Comparison of ENCODE assay signal across 8 cellular contexts in the genomic region with DNA sequence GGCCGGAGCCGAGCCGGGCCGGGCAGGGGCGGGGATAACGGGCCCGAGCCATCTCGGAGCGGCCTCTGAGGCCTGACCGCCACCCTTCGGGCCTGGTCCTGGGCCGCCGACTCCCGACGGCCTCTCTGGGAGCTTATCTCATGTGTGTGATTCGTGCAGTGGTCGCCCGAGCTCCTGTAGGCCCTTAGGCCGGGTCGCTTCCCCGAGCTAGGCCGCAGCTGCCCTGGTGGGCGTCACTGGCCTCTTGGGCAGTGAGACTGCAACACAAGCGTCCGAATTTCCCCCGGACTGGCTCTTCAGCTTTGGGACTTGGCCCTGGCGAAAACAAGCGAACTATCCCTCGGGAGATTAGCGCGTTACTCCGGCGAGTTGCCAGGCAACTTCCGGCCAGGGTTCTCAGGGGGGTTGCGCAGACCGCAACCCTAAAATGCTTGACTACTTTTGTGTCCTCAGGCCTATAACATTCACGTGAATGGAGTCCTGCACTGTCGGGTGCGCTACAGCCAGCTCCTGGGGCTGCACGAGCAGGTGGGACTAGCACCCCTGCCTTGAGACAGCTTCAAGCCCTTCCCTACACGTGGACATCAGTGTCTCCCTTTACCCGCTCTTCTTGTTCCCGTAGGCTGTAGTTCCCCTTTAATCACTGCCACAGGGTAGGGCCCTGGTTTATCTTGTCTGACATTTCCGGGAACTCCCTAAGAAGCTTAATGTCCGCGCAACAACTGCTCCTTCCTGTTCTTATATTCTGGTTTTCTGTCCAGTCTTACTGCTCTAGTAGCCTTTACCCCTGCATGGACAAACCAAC. TPM values are rescaled to one million over a fixed set of nuclear protein-coding genes. Genes with fewer than 3 reads are reported as not detected.
DNase-seq lines count a peak whose midpoint lies in the region; TF ChIP-seq lines count a peak whose summit lies in the region.

No MANE protein-coding gene starts in this region.

- TF ChIP-seq CTCF in HFFc6 (IDR thresholded peaks at IDR 0.05): no peak
- TF ChIP-seq CTCF in NB4 (IDR thresholded peaks at IDR 0.05; ENCODE audit: low read depth, low read length): no peak
- no peak for TF ChIP-seq CTCF in foreskin fibroblast (IDR thresholded peaks at IDR 0.05; ENCODE audit: low read depth, low read length)

- no peak overlapping the region for H2BK15ac ChIP-seq in neuronal stem cell (ENCODE audit: low read length)

- H3K14ac ChIP-seq in neuronal stem cell (ENCODE audit: low read length): peak overlapping the region; percentile 64

- no peak for TF ChIP-seq POLR2A in NB4 (IDR thresholded peaks at IDR 0.05; ENCODE audit: extremely low read depth, insufficient read length)

- peak overlapping the region; percentile 97 for H3K4me2 ChIP-seq in neuronal stem cell (ENCODE audit: insufficient read depth, low read length, poor library complexity, severe bottlenecking)

- H3K4ac ChIP-seq in neuronal stem cell (ENCODE audit: low read length): no peak overlapping the region

- peak overlapping the region; percentile 90 for H3K27ac Mint-ChIP-seq in HFFc6

- WGBS in neuronal stem cell (ENCODE audit: extremely low coverage in 2 of 2, insufficient read length in 2 of 2, insufficient replicate concordance in 1 of 2), 2 donors: no CpG with 5 or more reads among the region's 46 CpGs

- peaks cover 25% of the 10 kb centered on the region for H3K79me1 ChIP-seq in neuronal stem cell (ENCODE audit: low read depth, low read length)

- H3K27me3 ChIP-seq in neuronal stem cell (ENCODE audit: control insufficient read depth in 3 of 3, insufficient read depth in 3 of 3, low read depth in 1 of 3, low read length in 3 of 3): no peaks in the 10 kb centered on the region

- H3K27ac ChIP-seq in neuronal stem cell (replicated peaks; ENCODE audit: low read length): no peak overlapping the region

- peak overlapping the region; percentile 87 for H2AFZ ChIP-seq in neuronal stem cell (ENCODE audit: low read length)

- peaks cover 57% of the 10 kb centered on the region for H3K36me3 Mint-ChIP-seq in HFFc6 (ENCODE audit: low read depth)

- H3K23ac ChIP-seq in neuronal stem cell (ENCODE audit: low read depth, low read length, poor library complexity): peak overlapping the region; percentile 95

- H3K9ac ChIP-seq in neuronal stem cell (ENCODE audit: low read depth, low read length, poor library complexity): peak overlapping the region; percentile 96

- H2BK120ac ChIP-seq in neuronal stem cell (ENCODE audit: low read depth, low read length): no peak overlapping the region

- H2BK12ac ChIP-seq in neuronal stem cell (ENCODE audit: low read length): no peak overlapping the region

- H2BK5ac ChIP-seq in neuronal stem cell (ENCODE audit: low read length): peak overlapping the region; percentile 79

- H4K91ac ChIP-seq in neuronal stem cell (ENCODE audit: low read depth, low read length, poor library complexity): peak overlapping the region; percentile 54

- peaks cover 43 to 73% of the 10 kb centered on the region in 2 donors for H3K36me3 ChIP-seq in neuronal stem cell (replicated peaks in 1 of 2; ENCODE audit: control insufficient read depth in 2 of 2, insufficient read depth in 2 of 2, low read length in 2 of 2)

- H3K4me1 ChIP-seq in neuronal stem cell (ENCODE audit: control insufficient read depth in 2 of 2, insufficient read depth in 1 of 2, low read depth in 1 of 2, low read length in 2 of 2): peaks cover 10 to 13% of the 10 kb centered on the region in 2 donors

- H3K9me3 Mint-ChIP-seq in HFFc6: no peaks in the 10 kb centered on the region

- DNase-seq in NCI-H748 (lab: John Stamatoyannopoulos, UW; ENCODE audit: unreplicated experiment) (peak; percentile 48), NCI-H748 treated with DMSO at 0.1 percent for 48 hours (lab: John Stamatoyannopoulos, UW) (no peak), HFFc6 (peak; percentile 34), NB4 (ENCODE audit: low read depth) (peak; percentile 95), foreskin fibroblast (peak in 1 of 2 donors; percentile 50), neuronal stem cell (ENCODE audit: low spot score) (no peak), H4 (ENCODE audit: low spot score) (no peak)
- DNase-seq in activated CD8-positive, alpha-beta memory T cell treated with anti-CD3 and anti-CD28 coated beads, Interleukin-2, amount 50 U/mL, for 48 hours: peak; percentile 78

- peak overlapping the region; percentile 84 for H4K8ac ChIP-seq in neuronal stem cell (ENCODE audit: low read depth, low read length)

- H2AK5ac ChIP-seq in neuronal stem cell (ENCODE audit: low read depth, low read length): peak overlapping the region; percentile 98

- H3K4me3 ChIP-seq in NB4 (ENCODE audit: low read depth, low read length) (peak overlapping the region; percentile 93), foreskin fibroblast (ENCODE audit: low read depth in 1 of 2, low read length in 2 of 2) (peak overlapping the region; percentile 92 to 96), neuronal stem cell (ENCODE audit: low read length in 2 of 2) (peak overlapping the region; percentile 86 to 93)

- peak overlapping the region; percentile 96 for H3K18ac ChIP-seq in neuronal stem cell (ENCODE audit: low read length)

- peaks cover 4% of the 10 kb centered on the region for H3K27me3 Mint-ChIP-seq in HFFc6 (ENCODE audit: insufficient read depth)

- peak overlapping the region; percentile 90 for H3K4me3 Mint-ChIP-seq in HFFc6

- peaks cover 31% of the 10 kb centered on the region for H3K4me1 Mint-ChIP-seq in HFFc6 (ENCODE audit: low read depth)

- no peaks in the 10 kb centered on the region for H3K9me3 ChIP-seq in neuronal stem cell (replicated peaks in 1 of 2; ENCODE audit: control insufficient read depth in 2 of 2, insufficient read depth in 1 of 2, low read depth in 1 of 2, low read length in 2 of 2)

RNA-seq across cellular contexts. Expression of a gene that starts 0.6 kb away (rescaled TPM):
- 100 to 1,000 TPM; 140 to 160 (median 150) TPM for total RNA-seq in HFFc6 (2021; fragmentation: NEBNext Ultra II Directional; extraction: Animal tissue kit (Norgen Biotek cat#: 25700))
- polyA plus RNA-seq in neuronal stem cell (2013, experiment 1 of 2): 31.0 TPM
- 30.6 TPM for polyA plus RNA-seq in neuronal stem cell (2013, experiment 2 of 2)
- total RNA-seq in H4 (2014; rRNA removed; shearing (Covaris generic)): 79.6 and 84.6 TPM in 2 replicates

RNA-seq across cellular contexts. Expression of a gene that starts 0.9 kb away (rescaled TPM):
- 10 to 100 TPM; 44.5 to 48.4 (median 45.8) TPM for total RNA-seq in HFFc6 (2021; fragmentation: NEBNext Ultra II Directional; extraction: Animal tissue kit (Norgen Biotek cat#: 25700))
- polyA plus RNA-seq in neuronal stem cell (2013, experiment 1 of 2): 36.9 TPM
- polyA plus RNA-seq in neuronal stem cell (2013, experiment 2 of 2): 35.4 TPM
- total RNA-seq in H4 (2014; rRNA removed; shearing (Covaris generic)): 15.0 and 23.8 TPM in 2 replicates

RNA-seq across cellular contexts. Expression of a gene that starts 9.5 kb away (rescaled TPM):
- total RNA-seq in HFFc6 (2021; fragmentation: NEBNext Ultra II Directional; extraction: Animal tissue kit (Norgen Biotek cat#: 25700)): 10 to 100 TPM; 11.9 to 15.3 (median 12.8) TPM
- polyA plus RNA-seq in neuronal stem cell (2013, experiment 1 of 2): 13.7 TPM
- polyA plus RNA-seq in neuronal stem cell (2013, experiment 2 of 2): 13.4 TPM
- 1.4 and 2.8 TPM in 2 replicates for total RNA-seq in H4 (2014; rRNA removed; shearing (Covaris generic))

RNA-seq across cellular contexts. Expression of a gene that starts 14.5 kb away (rescaled TPM):
- total RNA-seq in HFFc6 (2021; fragmentation: NEBNext Ultra II Directional; extraction: Animal tissue kit (Norgen Biotek cat#: 25700)): 10 to 100 TPM; 42.9 to 53.0 (median 48.4) TPM
- polyA plus RNA-seq in neuronal stem cell (2013, experiment 1 of 2): 50.7 TPM
- 51.9 TPM for polyA plus RNA-seq in neuronal stem cell (2013, experiment 2 of 2)
- total RNA-seq in H4 (2014; rRNA removed; shearing (Covaris generic)): 24.5 and 29.9 TPM in 2 replicates

RNA-seq across cellular contexts. Expression of a gene that starts 38.4 kb away (rescaled TPM):
- 10 to 100 TPM; 74.6 to 96.8 (median 87.8) TPM for total RNA-seq in HFFc6 (2021; fragmentation: NEBNext Ultra II Directional; extraction: Animal tissue kit (Norgen Biotek cat#: 25700))
- 98.8 TPM for polyA plus RNA-seq in neuronal stem cell (2013, experiment 1 of 2)
- 97.7 TPM for polyA plus RNA-seq in neuronal stem cell (2013, experiment 2 of 2)
- 72.0 and 81.7 TPM in 2 replicates for total RNA-seq in H4 (2014; rRNA removed; shearing (Covaris generic))

Comparison
In these comparisons a context has a peak if more than half of its experiments do, and no peak if none do; other contexts are left out.
1. DNase-seq: peak in NCI-H748 (single experiment), HFFc6 (single experiment), NB4 (single experiment) and activated CD8-positive, alpha-beta memory T cell treated with anti-CD3 and anti-CD28 coated beads, Interleukin-2, amount 50 U/mL, for 48 hours (single experiment); none in NCI-H748 treated with DMSO at 0.1 percent for 48 hours (single experiment), neuronal stem cell (single experiment) and H4 (single experiment).
2. Peak in every context shown above with its lines, with median percentiles within 50 percentile points of each other: H3K4me3 ChIP-seq.